In the genomic region with DNA sequence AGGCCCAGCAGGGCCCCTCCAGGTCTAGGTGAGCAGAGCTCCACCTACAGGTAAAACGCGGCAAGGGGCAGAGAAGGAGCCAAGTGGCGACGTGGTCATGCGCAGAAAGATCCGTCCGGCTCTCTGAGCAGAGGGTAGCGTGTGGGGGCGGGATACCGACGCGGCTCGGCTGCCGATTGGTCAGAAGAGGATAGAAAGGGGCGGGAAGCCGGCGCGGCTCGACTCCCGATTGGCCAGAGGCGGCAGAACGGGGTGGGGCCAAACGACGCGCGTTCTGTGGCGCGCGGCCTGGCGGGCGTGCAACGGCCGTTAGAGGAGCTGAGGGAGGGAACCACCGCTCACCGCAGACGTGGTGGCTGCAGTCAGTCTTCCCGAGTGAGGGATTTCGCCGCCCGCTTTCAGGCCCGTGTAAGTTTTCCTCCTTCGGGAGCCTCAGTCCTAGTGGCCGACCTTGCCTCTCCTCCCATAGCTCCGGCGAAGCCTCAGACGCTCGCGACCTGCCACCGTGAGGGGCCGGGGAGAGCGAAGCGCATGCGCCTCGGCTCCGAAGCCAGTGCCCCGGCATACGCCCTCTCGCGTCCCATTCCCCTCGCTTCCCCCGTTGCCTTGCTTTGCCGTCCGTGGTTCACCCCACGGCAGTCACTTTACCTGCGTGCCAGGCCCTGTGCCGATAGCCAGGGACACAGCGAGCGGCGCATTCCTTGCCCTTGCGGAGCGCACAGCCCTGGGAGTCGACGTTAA, we compare ENCODE assay signal across 8 cellular contexts. TPM values are rescaled to one million over a fixed set of nuclear protein-coding genes. Genes with fewer than 3 reads are reported as not detected.
DNase-seq lines count a peak whose midpoint lies in the region; ATAC-seq and TF ChIP-seq lines count a peak whose summit lies in the region.

CEP85 (plus strand) TSS at position 298 of the 741 bp plus-strand sequence. CDS start 5,584 bp downstream, outside the sequence.

- intact Hi-C loops in lower lobe of right lung (cut with DNase I), result no loop called here

- peak within 1 kb of the TSS; percentile 73 for H3K4me3 ChIP-seq in lower lobe of right lung

- peak; percentile 99 to 100 for ATAC-seq in lower lobe of right lung

- H3K36me3 ChIP-seq in lower lobe of right lung, result no peaks in the 10 kb centered on the region

- TF ChIP-seq CTCF in GM20000 (IDR thresholded peaks at IDR 0.05; ENCODE audit: extremely low read depth, missing control alignments) (peak; percentile 94), lower lobe of right lung (IDR thresholded peaks at IDR 0.05) (peak; percentile 78)

- peak; percentile 99 for DNase-seq in COLO829 (ENCODE audit: low spot score)
- DNase-seq in GM20000 (ENCODE audit: low spot score), result peak; percentile 99
- peak; percentile 98 for DNase-seq in HT-29 (ENCODE audit: low spot score)
- peak; percentile 98 for DNase-seq in NK-92 treated with Interleukin-12 subunit alpha and Interleukin-12 subunit beta, amount 100 ng/mL, for 24 hours (lab: John Stamatoyannopoulos, UW)
- peak; percentile 98 for DNase-seq in activated CD8-positive, alpha-beta memory T cell treated with anti-CD3 and anti-CD28 coated beads for 24 hours
- peak; percentile 98 for DNase-seq in effector CD4-positive, alpha-beta T cell
- DNase-seq in lower lobe of right lung, result peak; percentile 98
- DNase-seq in stimulated activated CD4-positive, alpha-beta T cell treated with anti-CD3 and anti-CD28 coated beads, TNF-alpha, amount 100 ng/mL, for 24 hours (ENCODE audit: low read depth in 3 of 3), result peak; percentile 97 to 98 (median 97)

- peaks cover 13% of the 10 kb centered on the region for H3K4me1 ChIP-seq in lower lobe of right lung

- no peaks in the 10 kb centered on the region for H3K9me3 ChIP-seq in lower lobe of right lung

- H3K27ac ChIP-seq in lower lobe of right lung, result peak within 1 kb of the TSS; percentile 84

- H3K27me3 ChIP-seq in lower lobe of right lung (ENCODE audit: low read depth), result no peaks in the 10 kb centered on the region

RNA-seq across cellular contexts. Expression of gene CEP85, which starts in this region (rescaled TPM):
- total RNA-seq in HT-29 (2014; rRNA removed; shearing (Covaris generic)), result 25.8 and 27.0 TPM in 2 replicates
- 10.2 TPM for total RNA-seq in lower lobe of right lung

Comparison
In these comparisons a context has a peak if more than half of its experiments do, and no peak if none do; other contexts are left out.
1. Peak in every context shown above with its lines: DNase-seq, ATAC-seq, H3K4me3 ChIP-seq and H3K27ac ChIP-seq.